Comparison of ENCODE assay signal across 18 cellular contexts in the genomic region with DNA sequence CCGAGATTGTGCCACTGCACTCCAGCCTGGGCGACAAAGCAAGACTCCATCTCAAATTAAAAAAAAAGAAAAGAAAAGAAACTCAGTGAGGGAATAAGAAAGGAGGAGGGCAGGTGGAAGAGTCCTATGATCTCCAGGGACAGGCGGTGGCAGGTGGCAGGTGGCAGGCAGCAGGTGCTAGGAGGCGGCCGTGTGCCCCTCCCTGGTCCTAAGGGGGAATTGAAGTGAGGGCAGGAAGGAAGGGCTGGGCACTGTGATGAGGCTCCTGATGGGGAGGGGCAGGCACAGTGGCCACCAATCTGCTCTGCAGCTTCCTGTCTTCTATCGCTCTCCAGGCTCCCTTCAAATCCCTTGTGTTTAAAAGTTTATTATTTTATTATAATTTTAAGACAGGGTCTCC. TPM values are rescaled to one million over a fixed set of nuclear protein-coding genes. Genes with fewer than 3 reads are reported as not detected.
DNase-seq lines count a peak whose midpoint lies in the region; ATAC-seq lines count a peak whose summit lies in the region.
"Had no signal": no experiment of that assay in that cellular context is flagged by ENCODE, and none has a peak within 500 bp of the region (broad histone marks: within the 10 kb centered on the region; RNA-seq: fewer than 3 reads in every experiment).

No MANE protein-coding gene starts in this region.

- ATAC-seq in GM21825 (IDR thresholded peaks at IDR 0.05; ENCODE audit: unreplicated experiment) = no peak
- ATAC-seq: activated T-helper 17 cell treated with anti-CD3 and anti-CD28 coated beads, Interleukin-2, amount 50 U/mL, for 72 hours had no signal

- peaks cover 0 to 33% (median 23%) of the 10 kb centered on the region in 10 experiments; a peak in 15 of 20 replicates for H3K4me1 ChIP-seq in BLaER1 treated with 17β-estradiol and CSF1 and Interleukin-3, amounts not matched to agents 10 nM and 100 nM

- 0 out of 22 replicates have a peak, but pooled peaks cover 0 to 4% (median 0%) of the 10 kb centered on the region in 11 experiments for H3K36me3 ChIP-seq in BLaER1 treated with 17β-estradiol and CSF1 and Interleukin-3, amounts not matched to agents 10 nM and 100 nM

- H3K27ac ChIP-seq in BLaER1 treated with 17β-estradiol and CSF1 and Interleukin-3, amounts not matched to agents 10 nM and 100 nM = no peak overlapping the region
- H3K27ac ChIP-seq: C4-2B, RWPE1, VCaP had no signal

- H4K20me1 ChIP-seq in BLaER1 treated with 17β-estradiol and CSF1 and Interleukin-3, amounts not matched to agents 10 nM and 100 nM = no peaks in the 10 kb centered on the region

- no peak overlapping the region for H3K9ac ChIP-seq in BLaER1 treated with 17β-estradiol and CSF1 and Interleukin-3, amounts not matched to agents 10 nM and 100 nM
- H3K9ac ChIP-seq: SK-N-SH had no signal

- H3K27me3 ChIP-seq in BLaER1 treated with 17β-estradiol and CSF1 and Interleukin-3, amounts not matched to agents 10 nM and 100 nM = peaks cover 0 to 11% (median 0%) of the 10 kb centered on the region in 11 experiments; a peak in 6 of 22 replicates

- no peak overlapping the region for H3K4me3 ChIP-seq in BLaER1 treated with 17β-estradiol and CSF1 and Interleukin-3, amounts not matched to agents 10 nM and 100 nM
- no peak overlapping the region for H3K4me3 ChIP-seq in Jurkat, Clone E6-1 (ENCODE audit: low read length)

- DNase-seq in Jurkat, Clone E6-1 (ENCODE audit: low read depth, low spot score) = peak; percentile 6
- DNase-seq in NCI-H2171 (lab: John Stamatoyannopoulos, UW) = peak; percentile 89
- DNase-seq in SHP77 treated with DMSO at 0.1 percent for 48 hours (lab: John Stamatoyannopoulos, UW) = peak; percentile 7
- DNase-seq in cardiac septum (ENCODE audit: low spot score) = no peak
- DNase-seq in islet precursor cell = no peak
- no peak for DNase-seq in midbrain (lab: John Stamatoyannopoulos, UW)
- DNase-seq: activated CD4-positive, alpha-beta T cell treated with anti-CD3 and anti-CD28 coated beads, Interleukin-2, amount 10 ng/mL, durations not matched to agents 24 days and 14 days; activated naive CD8-positive, alpha-beta T cell treated with anti-CD3 and anti-CD28 coated beads, Interleukin-2, amount 10 ng/mL, durations not matched to agents 7 days and 5 days; hippocampal formation; NCI-H1930; SK-N-SH; substantia nigra had no signal

- peak overlapping the region in 9 of 11 experiments; percentile 29 to 71 (median 52); a peak in 15 of 22 replicates for H3K4me2 ChIP-seq in BLaER1 treated with 17β-estradiol and CSF1 and Interleukin-3, amounts not matched to agents 10 nM and 100 nM
- H3K4me2 ChIP-seq: SK-N-SH had no signal

- intact Hi-C loops in cardiac septum (cut with DNase I) = no loop called here

- peaks cover 20 to 48% (median 33%) of the 10 kb centered on the region in 11 experiments for H3K9me3 ChIP-seq in BLaER1 treated with 17β-estradiol and CSF1 and Interleukin-3, amounts not matched to agents 10 nM and 100 nM (replicated peaks in 1 of 11)
- H3K9me3 ChIP-seq: SK-N-SH had no signal

RNA-seq across cellular contexts. Expression of a gene that starts 41.2 kb away (rescaled TPM):
- 32.2 TPM for polyA plus RNA-seq in Jurkat, Clone E6-1 (2012; ENCODE audit: insufficient read depth, insufficient read length)
- 50.8 TPM for total RNA-seq in cardiac septum

Comparison
In these comparisons a context has a peak if more than half of its experiments do, and no peak if none do; other contexts are left out.
1. DNase-seq: peak in Jurkat, Clone E6-1 (single experiment), NCI-H2171 (single experiment) and SHP77 treated with DMSO at 0.1 percent for 48 hours (single experiment); none in cardiac septum (single experiment), islet precursor cell (single experiment) and midbrain (single experiment).